Comparison of ENCODE assay signal across 18 cellular contexts in the genomic region with DNA sequence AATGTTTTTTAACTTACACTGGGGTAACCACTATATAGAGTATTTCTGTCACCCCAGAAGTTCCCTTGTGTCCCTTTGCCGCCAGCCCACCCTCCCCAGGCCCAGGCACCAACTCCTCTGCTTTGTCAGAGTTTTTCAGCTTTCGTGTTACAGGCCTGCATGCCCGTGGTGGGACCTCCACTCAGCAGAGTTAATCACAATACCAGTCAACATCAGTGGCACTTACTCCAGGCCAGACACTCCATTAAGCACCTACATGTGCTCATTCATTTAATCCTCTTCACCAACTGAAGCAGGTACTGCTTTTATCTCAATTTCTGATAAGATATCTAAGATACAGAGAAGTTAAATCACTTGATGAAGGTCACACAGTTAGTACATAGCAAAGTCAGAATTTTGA.
A peak's percentile ranks its signal among the peaks of the same experiment; 100 is the strongest.
DNase-seq lines count a peak whose midpoint lies in the region; ATAC-seq and TF ChIP-seq lines count a peak whose summit lies in the region.
"Had no signal": no experiment of that assay in that cellular context is flagged by ENCODE, and none has a peak within 500 bp of the region (broad histone marks: within the 10 kb centered on the region; RNA-seq: fewer than 3 reads in every experiment).

No MANE protein-coding gene starts in this region.

- H3K27ac ChIP-seq in WERI-Rb-1: no peak overlapping the region
- no peak overlapping the region for H3K27ac ChIP-seq in esophagus muscularis mucosa (replicated peaks in 1 of 4)
- H3K27ac ChIP-seq: C4-2B, ovary had no signal

- H3K27me3 Mint-ChIP-seq in activated naive CD4-positive, alpha-beta T cell treated with anti-CD3 and anti-CD28 coated beads, Interleukin-2, amount 50 U/mL, for 24 hours: no peaks in the 10 kb centered on the region

- peaks cover 74% of the 10 kb centered on the region for H3K4me1 Mint-ChIP-seq in activated naive CD4-positive, alpha-beta T cell treated with anti-CD3 and anti-CD28 coated beads, Interleukin-2, amount 50 U/mL, for 24 hours

- peak overlapping the region; percentile 82 for H3K27ac Mint-ChIP-seq in activated naive CD4-positive, alpha-beta T cell treated with anti-CD3 and anti-CD28 coated beads, Interleukin-2, amount 50 U/mL, for 24 hours
- H3K27ac Mint-ChIP-seq: endodermal cell, WTC11 had no signal

- no peaks in the 10 kb centered on the region for H3K9me3 Mint-ChIP-seq in activated naive CD4-positive, alpha-beta T cell treated with anti-CD3 and anti-CD28 coated beads, Interleukin-2, amount 50 U/mL, for 24 hours
- H3K9me3 Mint-ChIP-seq: endodermal cell, WTC11 had no signal

- H3K4me3 ChIP-seq in WERI-Rb-1 (ENCODE audit: low read depth, low read length) (no peak overlapping the region), esophagus muscularis mucosa (no peak overlapping the region)
- H3K4me3 ChIP-seq: ovary had no signal

- intact Hi-C loops in esophagus muscularis mucosa (cut with DNase I): no loop called here

- no peak for DNase-seq in activated naive CD4-positive, alpha-beta T cell treated with anti-CD3 and anti-CD28 coated beads, Interleukin-2, amount 50 U/mL, for 16 hours
- peak; percentile 30 for DNase-seq in WERI-Rb-1
- DNase-seq in esophagus muscularis mucosa (ENCODE audit: extremely low spot score): peak; percentile 75
- DNase-seq in amygdala (lab: John Stamatoyannopoulos, UW): no peak
- no peak for DNase-seq in middle frontal gyrus (ENCODE audit: extremely low spot score, low spot score)
- DNase-seq: endodermal cell; GOT3; kidney glomerular epithelial cell; MM.1S; NCI-H748 treated with DMSO at 0.1 percent for 48 hours; ovary; PC-3; right cardiac atrium; stimulated activated CD4-positive, alpha-beta T cell treated with anti-CD3 and anti-CD28 coated beads, Interleukin-15, amount 100 ng/mL, for 24 hours had no signal

- no peak overlapping the region for H3K4me3 Mint-ChIP-seq in activated naive CD4-positive, alpha-beta T cell treated with anti-CD3 and anti-CD28 coated beads, Interleukin-2, amount 50 U/mL, for 24 hours
- H3K4me3 Mint-ChIP-seq: endodermal cell, WTC11 had no signal

- no peaks in the 10 kb centered on the region for H3K36me3 Mint-ChIP-seq in activated naive CD4-positive, alpha-beta T cell treated with anti-CD3 and anti-CD28 coated beads, Interleukin-2, amount 50 U/mL, for 24 hours
- H3K36me3 Mint-ChIP-seq: WTC11 had no signal

- TF ChIP-seq CTCF in WERI-Rb-1 (IDR thresholded peaks at IDR 0.05; ENCODE audit: low read depth, low read length) (no peak), esophagus muscularis mucosa (IDR thresholded peaks at IDR 0.05) (no peak)

- H3K36me3 ChIP-seq in WERI-Rb-1 (no peaks in the 10 kb centered on the region), esophagus muscularis mucosa (no peaks in the 10 kb centered on the region)
- H3K36me3 ChIP-seq: ovary had no signal

- ATAC-seq in GM21723 (IDR thresholded peaks at IDR 0.05; ENCODE audit: unreplicated experiment): no peak
- ATAC-seq: PC-3, right cardiac atrium, WTC11 had no signal

- H3K27me3 ChIP-seq in WERI-Rb-1 (ENCODE audit: insufficient read depth, low read depth, severe bottlenecking) (no peaks in the 10 kb centered on the region), esophagus muscularis mucosa (no peaks in the 10 kb centered on the region)
- H3K27me3 ChIP-seq: ovary had no signal

- H3K4me1 ChIP-seq in esophagus muscularis mucosa: peaks cover 0 to 9% (median 7%) of the 10 kb centered on the region in 4 donors

- no peak for TF ChIP-seq EP300 in esophagus muscularis mucosa (IDR thresholded peaks at IDR 0.05)

- TF ChIP-seq POLR2A in esophagus muscularis mucosa (IDR thresholded peaks at IDR 0.05; ENCODE audit: low read depth): no peak

- WGBS in esophagus muscularis mucosa: 96% methylated on average over 3 of the region's 3 CpGs

- H3K9me3 ChIP-seq in WERI-Rb-1 (ENCODE audit: severe bottlenecking): no peaks in the 10 kb centered on the region
- no peaks in the 10 kb centered on the region for H3K9me3 ChIP-seq in esophagus muscularis mucosa
- H3K9me3 ChIP-seq: ovary had no signal

Comparison
In these comparisons a context has a peak if more than half of its experiments do, and no peak if none do; other contexts are left out.
1. DNase-seq: peak in WERI-Rb-1 (single experiment) and esophagus muscularis mucosa (single experiment); none in activated naive CD4-positive, alpha-beta T cell treated with anti-CD3 and anti-CD28 coated beads, Interleukin-2, amount 50 U/mL, for 16 hours (single experiment), amygdala (0 of 56) and middle frontal gyrus (single experiment).